In the genomic region with DNA sequence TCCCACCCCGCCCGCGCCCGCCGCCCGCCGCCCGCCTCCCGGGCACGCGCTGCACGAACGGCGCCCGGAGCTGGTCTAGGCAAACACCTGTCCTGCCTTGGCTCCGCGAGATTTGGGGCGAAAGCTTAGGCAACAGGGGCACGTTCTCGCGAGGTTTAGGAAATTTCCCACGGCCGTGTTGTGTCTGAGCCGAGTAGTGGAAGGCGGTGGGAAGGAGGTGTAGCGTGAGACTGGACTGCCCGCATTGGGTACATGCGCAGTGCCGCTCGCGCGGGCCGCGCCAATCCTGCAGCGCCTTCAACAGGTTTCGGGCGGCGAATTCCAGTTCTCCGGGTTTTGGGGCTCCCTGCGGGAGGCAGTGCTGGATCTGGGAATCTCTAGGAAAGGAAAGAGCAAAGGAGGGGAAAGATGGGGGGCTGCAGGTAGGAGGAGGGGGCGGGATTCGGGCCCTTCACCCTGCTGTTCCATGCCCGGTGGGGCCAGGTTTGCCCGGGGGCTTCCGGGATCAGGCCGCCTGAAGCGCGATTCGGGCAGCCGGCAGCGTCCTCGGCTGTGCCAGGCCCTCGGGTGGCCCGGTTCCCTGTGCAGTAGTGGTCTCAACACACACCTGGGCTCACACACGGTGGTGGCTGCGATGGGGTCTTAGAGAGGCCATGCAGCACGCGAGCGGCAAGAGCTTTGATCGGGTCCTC, we compare ENCODE assay signal across 8 cellular contexts. TPM values are rescaled to one million over a fixed set of nuclear protein-coding genes. Genes with fewer than 3 reads are reported as not detected.
DNase-seq lines count a peak whose midpoint lies in the region; FAIRE-seq and TF ChIP-seq lines count a peak whose summit lies in the region.

No MANE protein-coding gene starts in this region.

- peak; percentile 98 for DNase-seq in H9
- peak; percentile 100 for DNase-seq in M059J (ENCODE audit: low read depth)
- DNase-seq in activated gamma-delta T cell (lab: John Stamatoyannopoulos, UW): peak; percentile 81
- DNase-seq in fibroblast of the conjunctiva (ENCODE audit: low read depth): peak; percentile 99
- DNase-seq in nephron progenitor cell: peak; percentile 97

- peak overlapping the region; percentile 74 for H2BK5ac ChIP-seq in H9 (ENCODE audit: insufficient read length, low read length)

- peak overlapping the region; percentile 95 for H3K9ac ChIP-seq in H9 (ENCODE audit: extremely low read depth, insufficient read length, low read length)

- H2AK5ac ChIP-seq in H9 (ENCODE audit: insufficient read length, low read length): peak overlapping the region; percentile 73

- H3K56ac ChIP-seq in H9 (ENCODE audit: insufficient read length, low read depth, low read length): peak overlapping the region; percentile 34

- H2BK20ac ChIP-seq in H9 (ENCODE audit: low read depth, low read length, poor library complexity, severe bottlenecking): no peak overlapping the region

- H4K8ac ChIP-seq in H9 (replicated peaks; ENCODE audit: insufficient read length, low read depth, low read length): no peak overlapping the region

- FAIRE-seq in G401.6 (lab: Jason Lieb, UNC): peak; percentile 94

- H3K79me1 ChIP-seq in H9 (ENCODE audit: insufficient read depth, low read depth, low read length, poor library complexity, severe bottlenecking): no peaks in the 10 kb centered on the region

- peak overlapping the region; percentile 92 to 95 for H3K4me3 Mint-ChIP-seq in H9
- peak overlapping the region; percentile 96 for H3K4me3 Mint-ChIP-seq in nephron progenitor cell
- peak overlapping the region; percentile 88 for H3K4me3 Mint-ChIP-seq in stimulated activated naive CD8-positive, alpha-beta T cell treated with anti-CD3 and anti-CD28 coated beads, Interleukin-15, Interleukin-2, amounts not matched to agents 100 ng/mL and 50 ng/mL, for 24 hours

- no peak overlapping the region for H3K23ac ChIP-seq in H9 (ENCODE audit: insufficient read length, low read depth, low read length)

- no peak overlapping the region for H2BK15ac ChIP-seq in H9 (ENCODE audit: low read depth, low read length)

- H3K18ac ChIP-seq in H9 (ENCODE audit: insufficient read length, low read depth, low read length): peak overlapping the region; percentile 83

- no peak overlapping the region for H3T11ph ChIP-seq in H9 (ENCODE audit: low read length)

- peaks cover 32% of the 10 kb centered on the region for H3K79me2 ChIP-seq in H9 (ENCODE audit: insufficient read depth, low read length)

- peak overlapping the region; percentile 56 for H4K5ac ChIP-seq in H9 (ENCODE audit: insufficient read length, low read depth, low read length)

- TF ChIP-seq CTCF in H9 (conservative IDR thresholded peaks at IDR 0.05) (no peak), nephron progenitor cell (IDR thresholded peaks at IDR 0.05) (no peak)

- H3K14ac ChIP-seq in H9 (ENCODE audit: insufficient read depth, low read length): peak overlapping the region; percentile 94

- H2BK12ac ChIP-seq in H9 (ENCODE audit: insufficient read length, low read depth, low read length): peak overlapping the region; percentile 15

- TF ChIP-seq POLR2A in Raji (IDR thresholded peaks at IDR 0.05; ENCODE audit: insufficient read depth, low read depth, low read length): peak; percentile 59

- peak overlapping the region; percentile 97 for H3K27ac ChIP-seq in H9 (ENCODE audit: insufficient read length, low read depth, low read length)

- H4K20me1 ChIP-seq in H9 (ENCODE audit: control insufficient read depth, insufficient read depth, insufficient read length): no peaks in the 10 kb centered on the region

- peaks cover 22% of the 10 kb centered on the region for H3K23me2 ChIP-seq in H9 (ENCODE audit: insufficient read length, low read depth, low read length, poor library complexity, severe bottlenecking)

- H3K9me3 Mint-ChIP-seq in H9 (peaks cover 19 to 22% of the 10 kb centered on the region in 2 experiments), nephron progenitor cell (peaks cover 31% of the 10 kb centered on the region)
- peaks cover 22% of the 10 kb centered on the region for H3K9me3 Mint-ChIP-seq in stimulated activated naive CD8-positive, alpha-beta T cell treated with anti-CD3 and anti-CD28 coated beads, Interleukin-15, Interleukin-2, amounts not matched to agents 100 ng/mL and 50 ng/mL, for 24 hours

- peak overlapping the region; percentile 89 for H3K4me2 ChIP-seq in H9 (ENCODE audit: insufficient read depth, insufficient read length, low read length)

- H4K91ac ChIP-seq in H9 (ENCODE audit: insufficient read length, low read depth, low read length): peak overlapping the region; percentile 91

- H3K27me3 ChIP-seq in H9 (ENCODE audit: insufficient read depth, low read length): no peaks in the 10 kb centered on the region

- H3K36me3 Mint-ChIP-seq in H9 (ENCODE audit: insufficient read depth in 1 of 3, low read depth in 3 of 3) (peaks cover 9 to 23% (median 15%) of the 10 kb centered on the region in 3 experiments), nephron progenitor cell (ENCODE audit: low read depth) (peaks cover 12% of the 10 kb centered on the region)
- peaks cover 28% of the 10 kb centered on the region for H3K36me3 Mint-ChIP-seq in stimulated activated naive CD8-positive, alpha-beta T cell treated with anti-CD3 and anti-CD28 coated beads, Interleukin-15, Interleukin-2, amounts not matched to agents 100 ng/mL and 50 ng/mL, for 24 hours (ENCODE audit: low read depth)

- H3K9me3 ChIP-seq in H9 (ENCODE audit: control insufficient read depth, low read depth, low read length): no peaks in the 10 kb centered on the region

- H3K4me1 ChIP-seq in H9 (ENCODE audit: insufficient read depth, low read length): no peaks in the 10 kb centered on the region; the same call in 1 of the 2 replicates

- H3K27me3 Mint-ChIP-seq in H9 (ENCODE audit: low read depth) (no peaks in the 10 kb centered on the region; the same call in none of the 2 replicates), nephron progenitor cell (ENCODE audit: low read depth, poor library complexity) (peaks cover 4% of the 10 kb centered on the region)
- no peaks in the 10 kb centered on the region for H3K27me3 Mint-ChIP-seq in stimulated activated naive CD8-positive, alpha-beta T cell treated with anti-CD3 and anti-CD28 coated beads, Interleukin-15, Interleukin-2, amounts not matched to agents 100 ng/mL and 50 ng/mL, for 24 hours

- H3K27ac Mint-ChIP-seq in H9 (peak overlapping the region; percentile 97 to 98 (median 98)), nephron progenitor cell (peak overlapping the region; percentile 99)
- H3K27ac Mint-ChIP-seq in stimulated activated naive CD8-positive, alpha-beta T cell treated with anti-CD3 and anti-CD28 coated beads, Interleukin-15, Interleukin-2, amounts not matched to agents 100 ng/mL and 50 ng/mL, for 24 hours: peak overlapping the region; percentile 99

- no CpG with 5 or more reads among the region's 60 CpGs for WGBS in H9 (ENCODE audit: extremely low coverage, insufficient read length, low lambda C conversion rate)

- no peak overlapping the region for H2BK120ac ChIP-seq in H9 (ENCODE audit: low read depth, low read length, poor library complexity, severe bottlenecking)

- H3K4me1 Mint-ChIP-seq in H9 (peaks cover 21 to 29% of the 10 kb centered on the region in 2 experiments), nephron progenitor cell (peaks cover 29% of the 10 kb centered on the region)
- H3K4me1 Mint-ChIP-seq in stimulated activated naive CD8-positive, alpha-beta T cell treated with anti-CD3 and anti-CD28 coated beads, Interleukin-15, Interleukin-2, amounts not matched to agents 100 ng/mL and 50 ng/mL, for 24 hours (ENCODE audit: low read depth): peaks cover 41% of the 10 kb centered on the region

- peak overlapping the region; percentile 42; the same call in 1 of the 2 replicates for H3K4ac ChIP-seq in H9 (ENCODE audit: low read depth, low read length)

- H2AFZ ChIP-seq in H9 (ENCODE audit: low read length): no peak overlapping the region

RNA-seq across cellular contexts. Expression of a gene that starts 1.2 kb away (rescaled TPM):
- total RNA-seq in H9 (2021): 155 and 166 TPM in 2 replicates
- total RNA-seq in M059J (2014; rRNA removed; shearing (Covaris generic)): 53.9 and 103 TPM in 2 replicates

Comparison
In these comparisons a context has a peak if more than half of its experiments do, and no peak if none do; other contexts are left out.
1. Peak in every context shown above with its lines: DNase-seq and H3K27ac ChIP-seq.